In genomic region chr16:31451681-31452351, GRCh38 we compare ENCODE assay signal across 1 cellular context.
A peak's percentile ranks its signal among the peaks of the same experiment; 100 is the strongest.
TF ChIP-seq lines count a peak whose summit lies in the region.

No MANE protein-coding gene starts in this region.

TF ChIP-seq in K562, 482 proteins besides CTCF, POLR2A, EP300 and RAD21 (continues in another document):
- no peak for TF ChIP-seq MXI1 (IDR thresholded peaks at IDR 0.05; ENCODE audit: low read depth, low read length)
- TF ChIP-seq ZNF217 (CRISPR knock-in tag; IDR thresholded peaks at IDR 0.05) = no peak
- no peak for TF ChIP-seq ZNF23 (CRISPR knock-in tag; IDR thresholded peaks at IDR 0.05)
- TF ChIP-seq RBM25 (IDR thresholded peaks at IDR 0.05; ENCODE audit: low read depth, low read length, severe bottlenecking) = peak; percentile 11
- 0 out of 2 replicates have a peak, but pooled peaks have one; percentile 8 for TF ChIP-seq CBFA2T2 (conservative IDR thresholded peaks at IDR 0.05)
- no peak for TF ChIP-seq ZKSCAN8 (CRISPR knock-in tag; IDR thresholded peaks at IDR 0.05)
- no peak for TF ChIP-seq ZNF764 (CRISPR knock-in tag; IDR thresholded peaks at IDR 0.05; ENCODE audit: low read depth)
- 0 out of 2 replicates have a peak, but pooled peaks have one; percentile 11 for TF ChIP-seq SOX6 (IDR thresholded peaks at IDR 0.05)
- peak; percentile 37 for TF ChIP-seq L3MBTL2 (IDR thresholded peaks at IDR 0.05)
- no peak for TF ChIP-seq RBBP5 (IDR thresholded peaks at IDR 0.05; ENCODE audit: borderline replicate concordance, insufficient read depth, low read length, poor library complexity, severe bottlenecking)
- TF ChIP-seq CREM (IDR thresholded peaks at IDR 0.05; ENCODE audit: low read depth) = peak; percentile 61
- TF ChIP-seq ZNF644 (tag; IDR thresholded peaks at IDR 0.05; ENCODE audit: low read depth) = no peak
- peak; percentile 60; the same call in 1 of the 2 replicates for TF ChIP-seq ZBTB2 (IDR thresholded peaks at IDR 0.05)
- TF ChIP-seq PKNOX1 (IDR thresholded peaks at IDR 0.05) = no peak
- TF ChIP-seq OTX1 (CRISPR knock-in tag; IDR thresholded peaks at IDR 0.05) = peak; percentile 37; the same call in 1 of the 2 replicates
- TF ChIP-seq HDAC6 (IDR thresholded peaks at IDR 0.05; ENCODE audit: low read depth, low read length) = no peak
- TF ChIP-seq MYC (IDR thresholded peaks at IDR 0.05; ENCODE audit: low read depth, low read length) = peak; percentile 70
- no peak for TF ChIP-seq MYC (CRISPR knock-in tag; IDR thresholded peaks at IDR 0.05; ENCODE audit: borderline replicate concordance, low read depth)
- no peak for TF ChIP-seq ZNF3 (CRISPR knock-in tag; IDR thresholded peaks at IDR 0.05)
- no peak for TF ChIP-seq RBM39 (optimal IDR thresholded peaks at IDR 0.05; ENCODE audit: low read depth, low read length)
- peak; percentile 64; the same call in 1 of the 2 replicates for TF ChIP-seq DPF2 (IDR thresholded peaks at IDR 0.05)
- TF ChIP-seq FOXP1 (CRISPR knock-in tag; IDR thresholded peaks at IDR 0.05) = no peak
- TF ChIP-seq GATAD2A (IDR thresholded peaks at IDR 0.05) = 0 out of 2 replicates have a peak, but pooled peaks have one; percentile 34
- no peak for TF ChIP-seq SNIP1 (IDR thresholded peaks at IDR 0.05; ENCODE audit: low read depth)
- no peak for TF ChIP-seq CHD7 (IDR thresholded peaks at IDR 0.05; ENCODE audit: low read depth, low read length)
- TF ChIP-seq FOXM1 (IDR thresholded peaks at IDR 0.05; ENCODE audit: low read depth) = peak; percentile 68
- TF ChIP-seq FOXM1 (CRISPR knock-in tag; IDR thresholded peaks at IDR 0.05; ENCODE audit: low read depth) = no peak
- no peak for TF ChIP-seq ZZZ3 (IDR thresholded peaks at IDR 0.05)
- TF ChIP-seq RCOR1 (IDR thresholded peaks at IDR 0.05; ENCODE audit: borderline replicate concordance in 1 of 2, low read depth in 2 of 2, low read length in 2 of 2) = peak in 1 of 2 experiments; percentile 79; a peak in 2 of 4 replicates
- TF ChIP-seq GATAD2B (IDR thresholded peaks at IDR 0.05; ENCODE audit: borderline replicate concordance) = no peak
- peak; percentile 24; the same call in 1 of the 2 replicates for TF ChIP-seq XRCC5 (IDR thresholded peaks at IDR 0.05; ENCODE audit: low read depth, low read length)
- TF ChIP-seq CREB5 (CRISPR knock-in tag; IDR thresholded peaks at IDR 0.05) = no peak
- TF ChIP-seq CXXC5 (CRISPR knock-in tag; IDR thresholded peaks at IDR 0.05) = peak; percentile 43; the same call in 1 of the 2 replicates
- no peak for TF ChIP-seq NFRKB (IDR thresholded peaks at IDR 0.05; ENCODE audit: low read depth)
- no peak for TF ChIP-seq BRF1 (IDR thresholded peaks at IDR 0.05; ENCODE audit: borderline replicate concordance, extremely low read depth, insufficient read length)
- TF ChIP-seq ZC3H4 (CRISPR knock-in tag; IDR thresholded peaks at IDR 0.05; ENCODE audit: borderline replicate concordance) = no peak
- TF ChIP-seq PHB (CRISPR knock-in tag; IDR thresholded peaks at IDR 0.05) = no peak
- TF ChIP-seq UBTF (IDR thresholded peaks at IDR 0.05; ENCODE audit: borderline replicate concordance in 1 of 2, low read depth in 2 of 2, low read length in 2 of 2) = 0 out of 4 replicates have a peak, but pooled peaks of 1 of the 2 experiments have one; percentile 44
- TF ChIP-seq E2F6 (IDR thresholded peaks at IDR 0.05; ENCODE audit: borderline replicate concordance in 1 of 2, extremely low read depth in 1 of 2, insufficient read depth in 1 of 2, insufficient read length in 1 of 2, low read depth in 1 of 2, low read length in 1 of 2, poor library complexity in 1 of 2, severe bottlenecking in 1 of 2) = peak in 1 of 2 experiments; percentile 42
- TF ChIP-seq ATF1 (CRISPR knock-in tag; IDR thresholded peaks at IDR 0.05) = no peak
- TF ChIP-seq ATF1 (tag; IDR thresholded peaks at IDR 0.05) = peak; percentile 42; the same call in 1 of the 2 replicates
- 0 out of 4 replicates have a peak, but pooled peaks of 1 of the 2 experiments have one; percentile 34 for TF ChIP-seq NONO (IDR thresholded peaks at IDR 0.05; ENCODE audit: low read depth in 2 of 2, low read length in 1 of 2)
- TF ChIP-seq MBD1 (CRISPR knock-in tag; IDR thresholded peaks at IDR 0.05) = no peak
- TF ChIP-seq ZSCAN32 (CRISPR knock-in tag; IDR thresholded peaks at IDR 0.05) = no peak
- peak; percentile 49 to 58; a peak in 3 of 4 replicates for TF ChIP-seq NRF1 (conservative IDR thresholded peaks at IDR 0.05 in 1 of 2, IDR thresholded peaks at IDR 0.05 in 1 of 2)
- no peak for TF ChIP-seq MEIS2 (IDR thresholded peaks at IDR 0.05; ENCODE audit: partially characterized antibody)
- TF ChIP-seq SREBF2 (CRISPR knock-in tag; IDR thresholded peaks at IDR 0.05) = no peak
- TF ChIP-seq TCF7 (IDR thresholded peaks at IDR 0.05; ENCODE audit: borderline replicate concordance) = no peak
